Comparison of ENCODE assay signal across 1 cellular context in genomic region chr10:22103701-22104100, GRCh38.
TF ChIP-seq lines count a peak whose summit lies in the region.

No MANE protein-coding gene starts in this region.

TF ChIP-seq in H1, 55 proteins besides CTCF, POLR2A, EP300 and RAD21 (continued from another document):
- TF ChIP-seq KDM4A (IDR thresholded peaks at IDR 0.05; ENCODE audit: low read depth, low read length, severe bottlenecking) (no peak), RXRA (IDR thresholded peaks at IDR 0.05; ENCODE audit: insufficient read depth, low read depth, low read length) (no peak)
TF ChIP-seq in H1: peak in this region for 0.
